ENCODE assay signal across 2 cellular contexts in the genomic region with DNA sequence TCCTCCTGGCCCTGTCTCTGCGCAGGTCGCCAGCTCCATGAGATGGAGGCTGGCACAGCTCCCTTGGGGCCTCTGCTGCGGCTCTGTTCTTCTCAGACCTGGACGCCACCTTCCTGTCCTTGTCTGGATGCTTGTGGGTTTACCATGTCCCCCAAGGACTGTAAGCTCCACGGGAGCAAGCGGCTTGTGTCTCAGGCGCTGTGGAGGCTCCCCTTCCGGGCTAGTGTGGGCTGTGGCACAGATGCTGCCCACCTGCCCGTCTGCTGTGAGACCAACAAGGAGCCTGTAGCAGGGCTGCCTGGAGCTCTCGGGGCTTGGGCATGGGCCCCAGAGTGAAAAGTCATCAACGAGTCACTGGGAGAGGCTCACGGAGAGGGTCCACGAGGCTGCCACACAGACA.
TF ChIP-seq lines count a peak whose summit lies in the region.

No MANE protein-coding gene starts in this region.

TF ChIP-seq in HepG2, 621 proteins besides CTCF, POLR2A, EP300 and RAD21:
- TF ChIP-seq TBX3 (IDR thresholded peaks at IDR 0.05; ENCODE audit: borderline replicate concordance) = no peak
- TF ChIP-seq KDM1A (CRISPR knock-in tag; IDR thresholded peaks at IDR 0.05) = no peak
- no peak for TF ChIP-seq RCOR2 (CRISPR knock-in tag; IDR thresholded peaks at IDR 0.05)

TF ChIP-seq in GM12891, 5 proteins besides CTCF, POLR2A, EP300 and RAD21:
- TF ChIP-seq POU2F2 (IDR thresholded peaks at IDR 0.05; ENCODE audit: low read depth, low read length) = no peak
- no peak for TF ChIP-seq PAX5 (IDR thresholded peaks at IDR 0.05; ENCODE audit: insufficient read depth, low read length, severe bottlenecking)
- no peak for TF ChIP-seq POLR2AphosphoS5 (IDR thresholded peaks at IDR 0.05; ENCODE audit: low read depth, low read length)
- TF ChIP-seq SPI1 (IDR thresholded peaks at IDR 0.05; ENCODE audit: low read depth, low read length) = no peak
- no peak for TF ChIP-seq TAF1 (IDR thresholded peaks at IDR 0.05; ENCODE audit: low read depth, low read length)
